In the genomic region with DNA sequence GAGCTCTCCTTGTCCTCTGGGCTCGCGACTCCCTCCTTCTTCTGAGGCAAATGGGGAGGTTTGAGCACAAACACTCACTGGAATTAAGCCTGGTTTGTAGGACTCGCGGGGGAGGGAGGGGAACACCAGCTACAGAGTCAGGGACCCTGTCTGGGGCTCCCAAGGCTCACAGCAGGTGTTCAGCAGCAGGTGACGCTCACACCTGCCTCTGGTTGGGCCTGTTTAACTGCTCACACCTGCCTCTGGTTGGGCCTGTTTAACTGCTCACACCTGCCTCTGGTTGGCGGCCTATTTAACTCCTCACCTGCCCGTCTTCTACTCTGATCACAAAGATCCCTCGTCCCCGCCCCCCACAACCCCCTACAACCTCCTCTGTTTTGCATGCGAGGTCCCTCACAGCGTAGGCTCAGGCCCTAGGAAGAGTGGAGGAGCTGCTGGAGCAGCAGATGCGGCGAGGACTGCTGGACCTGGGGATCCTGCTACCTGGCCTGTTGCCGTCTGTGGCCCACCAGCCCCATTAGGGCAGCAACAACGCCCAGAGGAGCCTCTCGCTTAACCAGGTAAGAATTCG, we compare ENCODE assay signal across 15 cellular contexts.
DNase-seq lines count a peak whose midpoint lies in the region; ATAC-seq and TF ChIP-seq lines count a peak whose summit lies in the region.
"Had no signal": no experiment of that assay in that cellular context is flagged by ENCODE, and none has a peak within 500 bp of the region (broad histone marks: within the 10 kb centered on the region; RNA-seq: fewer than 3 reads in every experiment).

No MANE protein-coding gene starts in this region.

- H3K27me3 ChIP-seq in right atrium auricular region (no peaks in the 10 kb centered on the region), BE2C (no peaks in the 10 kb centered on the region), hepatocyte (no peaks in the 10 kb centered on the region)
- H3K27me3 ChIP-seq: SJCRH30 had no signal

- no peak overlapping the region for H3K4me2 ChIP-seq in hepatocyte
- H3K4me2 ChIP-seq: KMS-11 had no signal

- H3K4me3 ChIP-seq in right atrium auricular region (no peak overlapping the region), BE2C (ENCODE audit: low read depth, low read length) (no peak overlapping the region), hepatocyte (no peak overlapping the region)
- H3K4me3 ChIP-seq: SJCRH30 had no signal

- DNase-seq in right atrium auricular region (ENCODE audit: low spot score) (peak; percentile 47), Right ventricle myocardium superior (no peak), NCI-H774 (lab: John Stamatoyannopoulos, UW) (peak; percentile 99), left colon (peak in 1 of 2 donors; percentile 32), BE2C (no peak), HK-2 (ENCODE audit: unreplicated experiment) (no peak), NOMO-1 treated with DMSO at 0.1 percent for 48 hours (lab: John Stamatoyannopoulos, UW; ENCODE audit: unreplicated experiment) (no peak), hepatocyte (ENCODE audit: low spot score) (no peak)
- DNase-seq: activated CD4-positive, alpha-beta T cell treated with anti-CD3 and anti-CD28 coated beads, Interleukin-2, amount 10 ng/mL, durations not matched to agents 24 days and 14 days; activated naive CD4-positive, alpha-beta T cell; COR-L47; foreskin melanocyte; NCI-H1930; SJCRH30 had no signal

- no peaks in the 10 kb centered on the region for H3K79me2 ChIP-seq in hepatocyte

- no peaks in the 10 kb centered on the region for H3K9me2 ChIP-seq in hepatocyte (replicated peaks; ENCODE audit: insufficient read depth)

- 77% methylated on average over 17 of the region's 17 CpGs for WGBS in hepatocyte (ENCODE audit: low lambda C conversion rate, missing lambda C conversion rate)

- ATAC-seq in Right ventricle myocardium superior (ENCODE audit: poor library complexity) = no peak
- peak; percentile 65 for ATAC-seq in left colon

- intact Hi-C loops in Right ventricle myocardium superior (cut with DNase I) (no loop called here), left colon (cut with DNase I, micrococcal nuclease) (no loop called here)

- H3K9me3 ChIP-seq in right atrium auricular region (no peaks in the 10 kb centered on the region), BE2C (no peaks in the 10 kb centered on the region), hepatocyte (ENCODE audit: low read depth) (no peaks in the 10 kb centered on the region)
- H3K9me3 ChIP-seq: SJCRH30 had no signal

- H3K27ac ChIP-seq in right atrium auricular region = no peak overlapping the region
- no peak overlapping the region for H3K27ac ChIP-seq in hepatocyte
- H3K27ac ChIP-seq: KMS-11, SJCRH30 had no signal

- H3K4me1 ChIP-seq in right atrium auricular region (peaks cover 0 to 8% of the 10 kb centered on the region in 2 donors), BE2C (no peaks in the 10 kb centered on the region), hepatocyte (ENCODE audit: insufficient read depth) (no peaks in the 10 kb centered on the region)

- no peaks in the 10 kb centered on the region for H4K20me1 ChIP-seq in hepatocyte (ENCODE audit: insufficient read depth, poor library complexity, severe bottlenecking)

- H3K36me3 ChIP-seq in right atrium auricular region = no peaks in the 10 kb centered on the region
- no peaks in the 10 kb centered on the region for H3K36me3 ChIP-seq in BE2C
- no peaks in the 10 kb centered on the region for H3K36me3 ChIP-seq in hepatocyte (replicated peaks; ENCODE audit: insufficient read depth, low read depth)
- H3K36me3 ChIP-seq: SJCRH30 had no signal

- no peak overlapping the region for H2AFZ ChIP-seq in hepatocyte

- TF ChIP-seq CTCF in right atrium auricular region (IDR thresholded peaks at IDR 0.05) (no peak), BE2C (IDR thresholded peaks at IDR 0.05; ENCODE audit: low read depth, low read length) (no peak), hepatocyte (IDR thresholded peaks at IDR 0.05; ENCODE audit: poor library complexity) (no peak)

Comparison
In these comparisons a context has a peak if more than half of its experiments do, and no peak if none do; other contexts are left out.
1. DNase-seq: peak in right atrium auricular region (single experiment) and NCI-H774 (single experiment); none in Right ventricle myocardium superior (single experiment), BE2C (single experiment), HK-2 (single experiment), NOMO-1 treated with DMSO at 0.1 percent for 48 hours (single experiment) and hepatocyte (single experiment).